1 cellular context compared by ENCODE assay signal in the genomic region with DNA sequence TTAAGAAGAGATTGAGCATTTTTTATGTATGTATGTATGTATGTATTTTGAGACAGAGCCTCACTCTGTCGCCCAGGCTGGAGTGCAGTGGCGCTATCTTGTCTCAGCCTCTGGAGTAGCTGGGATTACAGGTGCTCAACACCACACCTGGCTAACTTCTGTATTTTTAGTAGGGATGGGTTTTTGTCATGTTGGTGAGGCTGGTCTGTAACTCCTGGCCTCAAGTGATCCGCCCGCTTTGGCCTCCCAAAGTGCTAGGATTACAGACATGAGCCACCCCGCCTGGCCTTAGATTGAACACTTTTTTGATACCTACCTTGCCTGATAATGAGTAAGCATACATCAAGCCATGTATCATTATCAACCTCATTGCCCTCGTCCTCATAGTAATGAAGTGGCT.
TF ChIP-seq lines count a peak whose summit lies in the region.

No MANE protein-coding gene starts in this region.

TF ChIP-seq in WTC11, 78 proteins besides CTCF, POLR2A, EP300 and RAD21 (continued from another document):
- TF ChIP-seq, protein P1, sequence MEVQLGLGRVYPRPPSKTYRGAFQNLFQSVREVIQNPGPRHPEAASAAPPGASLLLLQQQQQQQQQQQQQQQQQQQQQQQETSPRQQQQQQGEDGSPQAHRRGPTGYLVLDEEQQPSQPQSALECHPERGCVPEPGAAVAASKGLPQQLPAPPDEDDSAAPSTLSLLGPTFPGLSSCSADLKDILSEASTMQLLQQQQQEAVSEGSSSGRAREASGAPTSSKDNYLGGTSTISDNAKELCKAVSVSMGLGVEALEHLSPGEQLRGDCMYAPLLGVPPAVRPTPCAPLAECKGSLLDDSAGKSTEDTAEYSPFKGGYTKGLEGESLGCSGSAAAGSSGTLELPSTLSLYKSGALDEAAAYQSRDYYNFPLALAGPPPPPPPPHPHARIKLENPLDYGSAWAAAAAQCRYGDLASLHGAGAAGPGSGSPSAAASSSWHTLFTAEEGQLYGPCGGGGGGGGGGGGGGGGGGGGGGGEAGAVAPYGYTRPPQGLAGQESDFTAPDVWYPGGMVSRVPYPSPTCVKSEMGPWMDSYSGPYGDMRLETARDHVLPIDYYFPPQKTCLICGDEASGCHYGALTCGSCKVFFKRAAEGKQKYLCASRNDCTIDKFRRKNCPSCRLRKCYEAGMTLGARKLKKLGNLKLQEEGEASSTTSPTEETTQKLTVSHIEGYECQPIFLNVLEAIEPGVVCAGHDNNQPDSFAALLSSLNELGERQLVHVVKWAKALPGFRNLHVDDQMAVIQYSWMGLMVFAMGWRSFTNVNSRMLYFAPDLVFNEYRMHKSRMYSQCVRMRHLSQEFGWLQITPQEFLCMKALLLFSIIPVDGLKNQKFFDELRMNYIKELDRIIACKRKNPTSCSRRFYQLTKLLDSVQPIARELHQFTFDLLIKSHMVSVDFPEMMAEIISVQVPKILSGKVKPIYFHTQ (CRISPR knock-in tag; IDR thresholded peaks at IDR 0.05), result no peak
- TF ChIP-seq, protein P2, sequence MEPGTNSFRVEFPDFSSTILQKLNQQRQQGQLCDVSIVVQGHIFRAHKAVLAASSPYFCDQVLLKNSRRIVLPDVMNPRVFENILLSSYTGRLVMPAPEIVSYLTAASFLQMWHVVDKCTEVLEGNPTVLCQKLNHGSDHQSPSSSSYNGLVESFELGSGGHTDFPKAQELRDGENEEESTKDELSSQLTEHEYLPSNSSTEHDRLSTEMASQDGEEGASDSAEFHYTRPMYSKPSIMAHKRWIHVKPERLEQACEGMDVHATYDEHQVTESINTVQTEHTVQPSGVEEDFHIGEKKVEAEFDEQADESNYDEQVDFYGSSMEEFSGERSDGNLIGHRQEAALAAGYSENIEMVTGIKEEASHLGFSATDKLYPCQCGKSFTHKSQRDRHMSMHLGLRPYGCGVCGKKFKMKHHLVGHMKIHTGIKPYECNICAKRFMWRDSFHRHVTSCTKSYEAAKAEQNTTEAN (CRISPR knock-in tag; IDR thresholded peaks at IDR 0.05), result no peak
- TF ChIP-seq, protein P3, sequence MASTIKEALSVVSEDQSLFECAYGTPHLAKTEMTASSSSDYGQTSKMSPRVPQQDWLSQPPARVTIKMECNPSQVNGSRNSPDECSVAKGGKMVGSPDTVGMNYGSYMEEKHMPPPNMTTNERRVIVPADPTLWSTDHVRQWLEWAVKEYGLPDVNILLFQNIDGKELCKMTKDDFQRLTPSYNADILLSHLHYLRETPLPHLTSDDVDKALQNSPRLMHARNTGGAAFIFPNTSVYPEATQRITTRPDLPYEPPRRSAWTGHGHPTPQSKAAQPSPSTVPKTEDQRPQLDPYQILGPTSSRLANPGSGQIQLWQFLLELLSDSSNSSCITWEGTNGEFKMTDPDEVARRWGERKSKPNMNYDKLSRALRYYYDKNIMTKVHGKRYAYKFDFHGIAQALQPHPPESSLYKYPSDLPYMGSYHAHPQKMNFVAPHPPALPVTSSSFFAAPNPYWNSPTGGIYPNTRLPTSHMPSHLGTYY (CRISPR knock-in tag; IDR thresholded peaks at IDR 0.05), result no peak
- TF ChIP-seq ELF4 (CRISPR knock-in tag; IDR thresholded peaks at IDR 0.05; ENCODE audit: low read depth) (no peak), TCF7 (CRISPR knock-in tag; IDR thresholded peaks at IDR 0.05; ENCODE audit: low read depth) (no peak), HMGA2 (CRISPR knock-in tag; IDR thresholded peaks at IDR 0.05) (no peak), FOXK1 (CRISPR knock-in tag; IDR thresholded peaks at IDR 0.05) (no peak)
